ENCODE assay signal across 29 cellular contexts in genomic region chr3:36803096-36803811, GRCh38. TPM values are rescaled to one million over a fixed set of nuclear protein-coding genes. Genes with fewer than 3 reads are reported as not detected.
"Had no signal": no experiment of that assay in that cellular context is flagged by ENCODE, and none has a peak within 500 bp of the region (broad histone marks: within the 10 kb centered on the region; RNA-seq: fewer than 3 reads in every experiment).

No MANE protein-coding gene starts in this region.

- H3K9ac ChIP-seq: parathyroid adenoma had no signal

- DNase-seq: colonic mucosa; dermis blood vessel endothelial cell; effector memory CD4-positive, alpha-beta T cell; erythroblast; foreskin fibroblast; gastrocnemius medialis; natural killer cell; stimulated activated CD4-positive, alpha-beta T cell treated with anti-CD3 and anti-CD28 coated beads, Interleukin-12 subunit alpha, Interleukin-12 subunit beta, amount 100 ng/mL, for 4 hours; stimulated activated CD4-positive, alpha-beta T cell treated with anti-CD3 and anti-CD28 coated beads, Interleukin-1b, Interleukin-23, amount 100 ng/mL, for 48 hours; stimulated activated CD4-positive, alpha-beta T cell treated with anti-CD3 and anti-CD28 coated beads, Interleukin-4, amount 100 ng/mL, for 24 hours; stimulated activated naive CD4-positive, alpha-beta T cell treated with Interleukin-2 at 50 U/mL for 16 hours; stomach; thyroid gland; trophoblast cell had no signal

- H2AFZ ChIP-seq: parathyroid adenoma had no signal

- FAIRE-seq: endometrium, keratinocyte had no signal

- H3K4me1 ChIP-seq: colonic mucosa, gastrocnemius medialis, parathyroid adenoma, right atrium auricular region, stomach, thyroid gland, vagina had no signal

- H3K4me3 ChIP-seq: colonic mucosa, gastrocnemius medialis, lung, right atrium auricular region, smooth muscle cell, stomach, thyroid gland, vagina had no signal

- H3K4me2 ChIP-seq: smooth muscle cell had no signal

- H3K27ac Mint-ChIP-seq: memory B cell; natural killer cell; progenitor cell of endocrine pancreas; stimulated activated effector memory CD8-positive, alpha-beta T cell treated with anti-CD3 and anti-CD28 coated beads, Interleukin-12 subunit alpha, Interleukin-12 subunit beta, amount 100 ng/mL, for 72 hours had no signal

- H3K27me3 Mint-ChIP-seq: progenitor cell of endocrine pancreas had no signal

- H3K27me3 ChIP-seq: colonic mucosa, gastrocnemius medialis, neutrophil, right atrium auricular region, thyroid gland, vagina had no signal

- ATAC-seq: gastrocnemius medialis; natural killer cell; sciatic nerve; stimulated activated effector memory CD8-positive, alpha-beta T cell treated with anti-CD3 and anti-CD28 coated beads, Interleukin-12 subunit alpha, Interleukin-12 subunit beta, amount 100 ng/mL, for 72 hours had no signal

- H3K27ac ChIP-seq: colonic mucosa, gastrocnemius medialis, neutrophil, parathyroid adenoma, right atrium auricular region, stomach, thyroid gland, vagina had no signal

- H3K79me2 ChIP-seq: parathyroid adenoma had no signal

- H3K4me1 Mint-ChIP-seq: memory B cell; natural killer cell; stimulated activated effector memory CD8-positive, alpha-beta T cell treated with anti-CD3 and anti-CD28 coated beads, Interleukin-12 subunit alpha, Interleukin-12 subunit beta, amount 100 ng/mL, for 72 hours had no signal

- H3K4me3 Mint-ChIP-seq: memory B cell; natural killer cell; neural crest cell; stimulated activated effector memory CD8-positive, alpha-beta T cell treated with anti-CD3 and anti-CD28 coated beads, Interleukin-12 subunit alpha, Interleukin-12 subunit beta, amount 100 ng/mL, for 72 hours had no signal

- H3K36me3 ChIP-seq: colonic mucosa, gastrocnemius medialis, neutrophil, right atrium auricular region, stomach, thyroid gland, vagina had no signal

- H3K9me3 ChIP-seq: colonic mucosa, neutrophil, thyroid gland had no signal

- H3K36me3 Mint-ChIP-seq: stimulated activated effector memory CD8-positive, alpha-beta T cell treated with anti-CD3 and anti-CD28 coated beads, Interleukin-12 subunit alpha, Interleukin-12 subunit beta, amount 100 ng/mL, for 72 hours had no signal

RNA-seq across cellular contexts. Expression of gene DCLK3, which starts 38.9 kb away (rescaled TPM):
- total RNA-seq: glomerular endothelial cell, natural killer cell, smooth muscle cell, ureter, vagina had no signal
- polyA plus RNA-seq: keratinocyte, smooth muscle cell, stomach had no signal
